ENCODE assay signal across 8 cellular contexts in genomic region chr3:184017672-184018423, GRCh38. TPM values are rescaled to one million over a fixed set of nuclear protein-coding genes. Genes with fewer than 3 reads are reported as not detected.
DNase-seq lines count a peak whose midpoint lies in the region; ATAC-seq and TF ChIP-seq lines count a peak whose summit lies in the region.

ABCC5 (minus strand) TSS chr3:184017884; CDS start chr3:184014392, 3,492 bp downstream.

- H3K27ac Mint-ChIP-seq in endodermal cell, result peak within 1 kb of the TSS; percentile 99

- peak; percentile 87 for ATAC-seq in GM21360 (IDR thresholded peaks at IDR 0.05; ENCODE audit: unreplicated experiment)

- DNase-seq in COLO829 (ENCODE audit: low spot score) (peak; percentile 97), HT1080 (ENCODE audit: low read depth) (peak; percentile 96), NOMO-1 treated with dmso at 0.1 percent for 144 hours (lab: John Stamatoyannopoulos, UW; ENCODE audit: unreplicated experiment) (peak; percentile 93), endodermal cell (peak; percentile 97)
- DNase-seq in activated CD8-positive, alpha-beta memory T cell treated with anti-CD3 and anti-CD28 coated beads for 48 hours (ENCODE audit: low read depth in 2 of 3, low spot score in 2 of 3), result peak; percentile 56 to 63 (median 63)
- DNase-seq in stimulated activated CD8-positive, alpha-beta memory T cell treated with anti-CD3 and anti-CD28 coated beads, Interleukin-15, amount 100 ng/mL, for 4 hours (ENCODE audit: low read depth in 2 of 2), result peak; percentile 69

- 1 to 2% methylated on average over 29 to 55 of the region's 55 CpGs for WGBS in endodermal cell (ENCODE audit: insufficient coverage in 1 of 2, insufficient read length in 1 of 2), 2 experiments
- WGBS in mesodermal cell (ENCODE audit: insufficient coverage in 2 of 2), 2 experiments, result 0% methylated on average over 47 to 49 of the region's 55 CpGs

- H3K27ac ChIP-seq in endodermal cell (ENCODE audit: low read depth, low read length) (peak within 1 kb of the TSS; percentile 92), mesodermal cell (ENCODE audit: low read depth, low read length, severe bottlenecking) (peak within 1 kb of the TSS; percentile 88)

- H3K4me1 ChIP-seq in endodermal cell (ENCODE audit: control insufficient read depth, insufficient read depth, low read length) (no peaks in the 10 kb centered on the region), mesodermal cell (ENCODE audit: control insufficient read depth, insufficient read depth, low read length, poor library complexity, severe bottlenecking) (peaks cover 14% of the 10 kb centered on the region)

- peak within 1 kb of the TSS; percentile 98 for H3K4me3 Mint-ChIP-seq in endodermal cell

- no peaks in the 10 kb centered on the region for H3K9me3 Mint-ChIP-seq in endodermal cell

- peaks cover 6% of the 10 kb centered on the region for H3K36me3 ChIP-seq in endodermal cell (ENCODE audit: control insufficient read depth, insufficient read depth, low read length)
- H3K36me3 ChIP-seq in mesodermal cell (ENCODE audit: control insufficient read depth, insufficient read depth, low read length), result peaks cover 14% of the 10 kb centered on the region

- peaks cover 10% of the 10 kb centered on the region for H3K36me3 Mint-ChIP-seq in endodermal cell (ENCODE audit: low read depth)

- H3K4me1 Mint-ChIP-seq in endodermal cell, result peaks cover 20% of the 10 kb centered on the region

- H3K9me3 ChIP-seq in endodermal cell (ENCODE audit: control insufficient read depth, low read length) (no peaks in the 10 kb centered on the region), mesodermal cell (ENCODE audit: control insufficient read depth, low read length) (no peaks in the 10 kb centered on the region)

- peaks cover 5% of the 10 kb centered on the region for H3K27me3 Mint-ChIP-seq in endodermal cell (ENCODE audit: insufficient read depth)

- peak; percentile 36 for TF ChIP-seq CTCF in endodermal cell (conservative IDR thresholded peaks at IDR 0.05)

- peak within 1 kb of the TSS; percentile 96 for H3K4me3 ChIP-seq in endodermal cell (ENCODE audit: low read length)
- H3K4me3 ChIP-seq in mesodermal cell (ENCODE audit: extremely low read depth, insufficient read depth, low read length, poor library complexity, severe bottlenecking), result peak within 1 kb of the TSS; percentile 99

- H3K27me3 ChIP-seq in endodermal cell (ENCODE audit: control insufficient read depth, insufficient read depth, low read length, poor library complexity, severe bottlenecking), result no peaks in the 10 kb centered on the region

- peak within 1 kb of the TSS; percentile 75 for H3K9ac ChIP-seq in endodermal cell (ENCODE audit: extremely low read depth, low read length, poor library complexity, severe bottlenecking)

RNA-seq across cellular contexts. Expression of gene ABCC5, which starts in this region (rescaled TPM):
- 17.3 and 18.2 TPM in 2 replicates for total RNA-seq in HT1080 (2014; rRNA removed; shearing (Covaris generic))
- polyA plus RNA-seq in HT1080 (2015; cell fraction: cytosol; rRNA removed), result 10.6 and 11.3 TPM in 2 replicates
- 99.6 and 101 TPM in 2 replicates for polyA plus RNA-seq in HT1080 (2015; cell fraction: nucleus; rRNA removed)
- total RNA-seq in endodermal cell, result 10 to 100 TPM; 32.8 to 35.7 TPM
- polyA plus RNA-seq in endodermal cell (2013, experiment 1 of 2), result 32.4 TPM
- 28.1 TPM for polyA plus RNA-seq in endodermal cell (2013, experiment 2 of 2)
- 32.6 TPM for polyA plus RNA-seq in mesodermal cell (2013, experiment 1 of 2)
- polyA plus RNA-seq in mesodermal cell (2013, experiment 2 of 2), result 29.4 TPM

Comparison
In these comparisons a context has a peak if more than half of its experiments do, and no peak if none do; other contexts are left out.
1. Peak in every context shown above with its lines: DNase-seq, ATAC-seq, H3K4me3 ChIP-seq and H3K27ac ChIP-seq.